ENCODE assay signal across 17 cellular contexts in the genomic region with DNA sequence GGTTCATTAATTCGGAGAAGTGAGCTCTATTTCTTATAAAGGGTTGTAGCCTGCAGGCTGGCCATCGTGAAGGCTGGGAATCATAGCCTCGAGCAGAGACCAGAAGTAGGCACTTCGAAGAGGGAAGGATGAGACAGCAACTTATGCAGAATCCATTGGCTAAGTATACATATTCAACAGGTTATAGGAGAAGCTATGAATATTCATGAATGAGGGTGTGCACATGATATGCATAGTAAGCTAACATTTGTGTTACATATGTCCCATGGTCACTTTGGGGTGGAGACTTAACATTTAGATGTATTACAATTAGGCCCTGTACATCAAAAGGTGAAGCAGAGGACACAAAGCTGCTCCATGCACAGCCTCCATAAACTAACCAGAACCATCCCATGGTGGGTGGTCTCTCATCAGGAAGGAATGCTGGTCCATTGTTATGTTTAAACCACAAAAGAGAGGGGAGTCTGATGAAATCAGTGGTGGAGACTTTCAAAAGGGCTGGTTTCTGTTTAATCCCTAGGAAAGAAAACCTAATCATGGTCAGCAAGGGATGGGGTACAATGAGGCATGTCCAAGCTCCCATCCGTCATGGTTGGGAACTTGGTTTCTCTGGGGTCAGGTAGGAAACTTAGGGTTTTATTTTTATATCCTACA.
DNase-seq lines count a peak whose midpoint lies in the region; ATAC-seq and TF ChIP-seq lines count a peak whose summit lies in the region.
"Had no signal": no experiment of that assay in that cellular context is flagged by ENCODE, and none has a peak within 500 bp of the region (broad histone marks: within the 10 kb centered on the region; RNA-seq: fewer than 3 reads in every experiment).

No MANE protein-coding gene starts in this region.

- intact Hi-C loops in right lobe of liver (cut with DNase I): no loop called here

- H3K4me1 ChIP-seq in HUES64 (ENCODE audit: insufficient read depth, low read length) (peaks cover 37% of the 10 kb centered on the region), right lobe of liver (no peaks in the 10 kb centered on the region)
- H3K4me1 ChIP-seq: Peyer's patch had no signal

- peak; percentile 7 for DNase-seq in Daoy (ENCODE audit: low read depth)
- peak; percentile 6 for DNase-seq in astrocyte of the spinal cord (ENCODE audit: low read depth, low spot score)
- peak; percentile 25 for DNase-seq in iPS-NIHi11 (ENCODE audit: low spot score)
- DNase-seq in right lobe of liver: no peak
- no peak for DNase-seq in NCI-H1436 treated with DMSO at 0.1 percent for 48 hours (lab: John Stamatoyannopoulos, UW)
- no peak for DNase-seq in NCI-H69 (lab: John Stamatoyannopoulos, UW)
- DNase-seq: CD8-positive, alpha-beta T cell; Karpas-422; NCI-H1417; NCI-H2029; NCI-H2171 treated with DMSO at 0.1 percent for 48 hours; NCI-H510A; Peyer's patch; Right ventricle myocardium superior had no signal

- no peaks in the 10 kb centered on the region for H3K27me3 ChIP-seq in HUES64 (ENCODE audit: insufficient read depth, low read length)
- no peaks in the 10 kb centered on the region for H3K27me3 ChIP-seq in right lobe of liver
- H3K27me3 ChIP-seq: Peyer's patch had no signal

- in situ Hi-C loops in astrocyte of the spinal cord (cut with HindIII; ENCODE audit: low sequenced_read_pairs): no loop called here

- no peak for TF ChIP-seq CTCF in astrocyte of the spinal cord (IDR thresholded peaks at IDR 0.05; ENCODE audit: low read depth, low read length)
- TF ChIP-seq CTCF in right lobe of liver (IDR thresholded peaks at IDR 0.05): no peak

- ATAC-seq in right lobe of liver (no peak), GM19452 (IDR thresholded peaks at IDR 0.05; ENCODE audit: unreplicated experiment) (no peak)
- ATAC-seq: CD8-positive, alpha-beta T cell had no signal

- H3K36me3 ChIP-seq in HUES64 (ENCODE audit: insufficient read depth, low read length): no peaks in the 10 kb centered on the region
- H3K36me3 ChIP-seq in right lobe of liver: no peaks in the 10 kb centered on the region
- H3K36me3 ChIP-seq: Peyer's patch had no signal

- 82% methylated on average over 5 of the region's 5 CpGs for WGBS in HUES64
- 77% methylated on average over 5 of the region's 5 CpGs for WGBS in right lobe of liver (ENCODE audit: insufficient coverage, low coverage, low lambda C conversion rate, missing lambda C conversion rate)

- TF ChIP-seq POLR2A in right lobe of liver (IDR thresholded peaks at IDR 0.05): no peak

- H3K9me3 ChIP-seq in HUES64 (ENCODE audit: insufficient read depth, low read depth, low read length) (no peaks in the 10 kb centered on the region), right lobe of liver (no peaks in the 10 kb centered on the region)
- H3K9me3 ChIP-seq: Peyer's patch had no signal

- H3K4me3 ChIP-seq in HUES64 (ENCODE audit: low read length): no peak overlapping the region
- no peak overlapping the region for H3K4me3 ChIP-seq in astrocyte of the spinal cord (ENCODE audit: low read depth, low read length)
- H3K4me3 ChIP-seq in right lobe of liver: no peak overlapping the region
- H3K4me3 ChIP-seq: Peyer's patch had no signal

- H3K9ac ChIP-seq in HUES64 (ENCODE audit: low read depth, low read length): no peak overlapping the region

- H3K27ac ChIP-seq in HUES64 (ENCODE audit: low read depth, low read length) (peak overlapping the region; percentile 66), right lobe of liver (no peak overlapping the region)
- H3K27ac ChIP-seq: 22Rv1, Peyer's patch had no signal

Comparison
In these comparisons a context has a peak if more than half of its experiments do, and no peak if none do; other contexts are left out.
1. DNase-seq: peak in Daoy (single experiment), astrocyte of the spinal cord (single experiment) and iPS-NIHi11 (single experiment); none in right lobe of liver (0 of 3), NCI-H1436 treated with DMSO at 0.1 percent for 48 hours (single experiment) and NCI-H69 (single experiment).